ENCODE assay signal across 28 cellular contexts in the genomic region with DNA sequence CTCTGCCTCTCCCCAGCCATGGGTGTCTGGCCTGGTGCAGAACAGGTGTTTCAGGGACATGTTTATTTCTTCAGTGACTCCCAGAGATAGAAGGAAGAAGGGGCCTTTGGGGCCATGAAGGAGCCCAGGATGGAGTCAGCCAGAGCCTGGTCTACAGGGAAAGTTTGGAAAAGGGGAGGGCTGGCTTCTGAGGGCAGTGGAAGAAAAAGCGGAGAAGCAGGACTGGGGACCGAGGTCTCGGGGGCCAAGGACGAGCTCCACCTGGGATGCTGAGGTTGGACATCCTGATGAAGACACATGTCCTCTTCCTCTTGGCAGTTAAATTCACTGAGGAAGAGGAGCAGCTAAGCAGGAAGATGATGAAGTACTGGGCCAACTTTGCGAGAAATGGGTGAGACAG. TPM values are rescaled to one million over a fixed set of nuclear protein-coding genes. Genes with fewer than 3 reads are reported as not detected.
"Had no signal": no experiment of that assay in that cellular context is flagged by ENCODE, and none has a peak within 500 bp of the region (broad histone marks: within the 10 kb centered on the region; RNA-seq: fewer than 3 reads in every experiment).

No MANE protein-coding gene starts in this region.

- H3K27me3 ChIP-seq: SJSA1 had no signal

- H3K4me3 Mint-ChIP-seq: IgD-negative memory B cell had no signal

- H3K4me2 ChIP-seq: KMS-11 had no signal

- H3K4me3 ChIP-seq: K562, SJSA1, SK-N-MC had no signal

- H3K27ac Mint-ChIP-seq: IgD-negative memory B cell had no signal

- ATAC-seq: HepG2, K562, Panc1, PC-3, Right ventricle myocardium inferior had no signal

- H3K9ac ChIP-seq: KMS-11 had no signal

- H3K9me3 ChIP-seq: SJSA1 had no signal

- DNase-seq: Kasumi-1; MM.1S; NCI-H1092 treated with DMSO at 0.1 percent for 48 hours; NCI-H1436; NCI-H187; NCI-H2029; NCI-H2081 treated with DMSO at 0.1 percent for 48 hours; NCI-H2171; NCI-H226; NCI-H446; NCI-H510A; NCI-H524 treated with DMSO at 0.1 percent for 48 hours; NCI-H69; NCI-H774; NK-92 treated with Interleukin-12 subunit alpha and Interleukin-12 subunit beta, amount 100 ng/mL, for 24 hours; PC-3; SIG-M5 had no signal

- H3K9me3 Mint-ChIP-seq: IgD-negative memory B cell had no signal

- H3K27ac ChIP-seq: KMS-11, SJSA1, SK-N-MC had no signal

RNA-seq across cellular contexts. Expression of a gene that starts 17.6 kb away (rescaled TPM):
- total RNA-seq: HT1080 had no signal
- polyA plus RNA-seq: IgD-negative memory B cell had no signal

RNA-seq across cellular contexts. Expression of a gene that starts 18.1 kb away (rescaled TPM):
- total RNA-seq: SJSA1 had no signal

RNA-seq across cellular contexts. Expression of a gene that starts 24.3 kb away (rescaled TPM):
- total RNA-seq: HT1080, K562, M059J, OCI-LY7, PC-3, SJSA1 had no signal
- polyA plus RNA-seq: IgD-negative memory B cell, K562 had no signal
